8 cellular contexts compared by ENCODE assay signal in genomic region chr1:153922838-153923652, GRCh38. TPM values are rescaled to one million over a fixed set of nuclear protein-coding genes. Genes with fewer than 3 reads are reported as not detected.
DNase-seq lines count a peak whose midpoint lies in the region; ATAC-seq and TF ChIP-seq lines count a peak whose summit lies in the region.

GATAD2B (minus strand) TSS chr1:153922972; CDS start chr1:153828347, 94,625 bp downstream.

- H3K27me3 ChIP-seq in H7 (ENCODE audit: control insufficient read depth, insufficient read depth, low read length): no peaks in the 10 kb centered on the region

- DNase-seq in ELF-1 (ENCODE audit: low read depth, low spot score): peak; percentile 100
- peak; percentile 98 for DNase-seq in H7
- peak; percentile 100 for DNase-seq in M059J (ENCODE audit: low read depth)
- DNase-seq in SHP77 (lab: John Stamatoyannopoulos, UW): peak; percentile 100
- peak; percentile 98 for DNase-seq in activated effector memory CD4-positive, alpha-beta T cell treated with Interleukin-2 at 50 U/mL for 16 hours
- peak; percentile 100 for DNase-seq in fibroblast of the conjunctiva (ENCODE audit: low read depth)
- DNase-seq in nephron progenitor cell: peak; percentile 97
- DNase-seq in stimulated activated naive CD8-positive, alpha-beta T cell treated with anti-CD3 and anti-CD28 coated beads, Interleukin-15, amount 100 ng/mL, for 72 hours: peak; percentile 99 to 100

- peak within 1 kb of the TSS; percentile 99 for H3K27ac Mint-ChIP-seq in nephron progenitor cell
- H3K27ac Mint-ChIP-seq in stimulated activated naive CD8-positive, alpha-beta T cell treated with anti-CD3 and anti-CD28 coated beads, Interleukin-15, amount 100 ng/mL, for 72 hours: peak within 1 kb of the TSS; percentile 97 to 99

- ATAC-seq in stimulated activated naive CD8-positive, alpha-beta T cell treated with anti-CD3 and anti-CD28 coated beads, Interleukin-15, amount 100 ng/mL, for 72 hours: peak; percentile 94

- peak within 1 kb of the TSS; percentile 93 for H3K4me3 Mint-ChIP-seq in nephron progenitor cell
- H3K4me3 Mint-ChIP-seq in stimulated activated naive CD8-positive, alpha-beta T cell treated with anti-CD3 and anti-CD28 coated beads, Interleukin-15, amount 100 ng/mL, for 72 hours: peak within 1 kb of the TSS; percentile 75 to 89

- H3K27me3 Mint-ChIP-seq in nephron progenitor cell (ENCODE audit: low read depth, poor library complexity): no peaks in the 10 kb centered on the region
- no peaks in the 10 kb centered on the region for H3K27me3 Mint-ChIP-seq in stimulated activated naive CD8-positive, alpha-beta T cell treated with anti-CD3 and anti-CD28 coated beads, Interleukin-15, amount 100 ng/mL, for 72 hours

- no peaks in the 10 kb centered on the region for H3K36me3 ChIP-seq in H7 (replicated peaks; ENCODE audit: control insufficient read depth, insufficient read depth, low read length)

- no peaks in the 10 kb centered on the region for H3K9me3 Mint-ChIP-seq in nephron progenitor cell
- H3K9me3 Mint-ChIP-seq in stimulated activated naive CD8-positive, alpha-beta T cell treated with anti-CD3 and anti-CD28 coated beads, Interleukin-15, amount 100 ng/mL, for 72 hours: no peaks in the 10 kb centered on the region

- no peaks in the 10 kb centered on the region for H3K36me3 Mint-ChIP-seq in nephron progenitor cell (ENCODE audit: low read depth)

- TF ChIP-seq CTCF in nephron progenitor cell (IDR thresholded peaks at IDR 0.05): no peak

- H3K4me3 ChIP-seq in H7 (ENCODE audit: insufficient read depth, low read depth, low read length): peak within 1 kb of the TSS; percentile 84

- H3K4me1 Mint-ChIP-seq in nephron progenitor cell: peaks cover 43% of the 10 kb centered on the region
- H3K4me1 Mint-ChIP-seq in stimulated activated naive CD8-positive, alpha-beta T cell treated with anti-CD3 and anti-CD28 coated beads, Interleukin-15, amount 100 ng/mL, for 72 hours: peaks cover 46% of the 10 kb centered on the region

RNA-seq across cellular contexts. Expression of gene GATAD2B, which starts in this region (rescaled TPM):
- 8.9 and 10.9 TPM in 2 replicates for total RNA-seq in H7 (2014; rRNA removed; shearing (Covaris generic))
- total RNA-seq in M059J (2014; rRNA removed; shearing (Covaris generic)): 8.7 and 11.0 TPM in 2 replicates

Comparison
In these comparisons a context has a peak if more than half of its experiments do, and no peak if none do; other contexts are left out.
1. Peak in every context shown above with its lines: DNase-seq, ATAC-seq and H3K4me3 ChIP-seq.